33 cellular contexts compared by ENCODE assay signal in the genomic region with DNA sequence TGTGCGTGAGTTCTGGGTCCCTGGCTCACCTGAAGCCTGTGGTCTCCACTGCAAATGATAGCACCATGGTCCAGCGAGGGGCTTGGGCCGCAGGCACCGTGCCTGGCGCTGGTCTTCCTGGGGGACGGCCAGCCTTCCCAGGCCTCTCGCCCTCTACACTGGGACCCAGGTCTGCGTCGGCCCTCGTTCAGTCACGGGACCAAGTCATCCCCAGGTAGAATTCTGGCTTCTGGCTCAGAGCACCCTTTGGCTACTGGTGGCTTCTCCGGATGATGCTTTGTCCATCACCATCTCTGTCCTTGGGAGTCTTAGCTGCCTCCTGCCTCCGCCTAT.
"Had no signal": no experiment of that assay in that cellular context is flagged by ENCODE, and none has a peak within 500 bp of the region (broad histone marks: within the 10 kb centered on the region; RNA-seq: fewer than 3 reads in every experiment).

No MANE protein-coding gene starts in this region.

- H3K4me3 ChIP-seq: adrenal gland, breast epithelium, cardiac muscle cell, coronary artery, dorsolateral prefrontal cortex, esophagus muscularis mucosa, gastrocnemius medialis, heart left ventricle had no signal

- H3K36me3 ChIP-seq: breast epithelium had no signal

- H3K27ac ChIP-seq: adrenal gland, breast epithelium, cardiac muscle cell, coronary artery, esophagus muscularis mucosa, foreskin keratinocyte, gastrocnemius medialis, heart left ventricle had no signal

- H3K27me3 ChIP-seq: adrenal gland, breast epithelium, cardiac muscle cell, dorsolateral prefrontal cortex, esophagus muscularis mucosa, foreskin keratinocyte, gastrocnemius medialis, heart left ventricle had no signal

- H3K4me1 ChIP-seq: adrenal gland, breast epithelium, foreskin keratinocyte, gastrocnemius medialis had no signal

- H3K9me3 ChIP-seq: adrenal gland, breast epithelium, esophagus muscularis mucosa, gastrocnemius medialis, heart left ventricle had no signal

- DNase-seq: activated CD4-positive, alpha-beta memory T cell treated with anti-CD3 and anti-CD28 coated beads for 36 hours; activated CD4-positive, alpha-beta T cell treated with anti-CD3 and anti-CD28 coated beads for 36 hours; activated CD4-positive, alpha-beta T cell treated with anti-CD3 and anti-CD28 coated beads, Interleukin-2, amount 10 ng/mL, durations not matched to agents 24 days and 14 days; activated CD4-positive, CD25-positive, alpha-beta regulatory T cell; activated CD4-positive, CD25-positive, alpha-beta regulatory T cell treated with anti-CD3 and anti-CD28 coated beads, Interleukin-2, amount 50 U/mL, for 72 hours; activated CD8-positive, alpha-beta memory T cell treated with anti-CD3 and anti-CD28 coated beads, Interleukin-2, amount 10 ng/mL, durations not matched to agents 7 days and 5 days; activated CD8-positive, alpha-beta memory T cell treated with anti-CD3 and anti-CD28 coated beads, Interleukin-2, amount 50 U/mL, for 4 hours; activated CD8-positive, alpha-beta T cell treated with anti-CD3 and anti-CD28 coated beads, Interleukin-2, amount 10 ng/mL, durations not matched to agents 7 days and 5 days; activated effector memory CD4-positive, alpha-beta T cell treated with anti-CD3 and anti-CD28 coated beads, Interleukin-2, amount 50 U/mL, for 16 hours; activated naive CD4-positive, alpha-beta T cell treated with anti-CD3 and anti-CD28 coated beads for 36 hours; activated naive CD8-positive, alpha-beta T cell treated with anti-CD3 and anti-CD28 coated beads for 36 hours; activated naive CD8-positive, alpha-beta T cell treated with anti-CD3 and anti-CD28 coated beads, Interleukin-2, amount 50 U/mL, for 24 hours; activated T-cell treated with anti-CD3 and anti-CD28 coated beads, Interleukin-2, amount 50 U/mL, for 1 hour; activated T-cell treated with anti-CD3 and anti-CD28 coated beads, Interleukin-2, amount 50 U/mL, for 48 hours; adrenal gland; aorta; central memory CD4-positive, alpha-beta T cell; cerebellar nuclear complex; dorsolateral prefrontal cortex; effector CD4-positive, alpha-beta T cell; effector memory CD8-positive, alpha-beta T cell; erythroblast; foreskin keratinocyte; gastrocnemius medialis; glutamatergic neuron; heart left ventricle; T-helper 1 cell; T-helper 17 cell; T1000 had no signal

- ATAC-seq: activated CD4-positive, alpha-beta T cell treated with anti-CD3 and anti-CD28 coated beads for 36 hours; activated CD8-positive, alpha-beta memory T cell treated with anti-CD3 and anti-CD28 coated beads, Interleukin-2, amount 10 ng/mL, durations not matched to agents 7 days and 5 days; activated CD8-positive, alpha-beta T cell treated with anti-CD3 and anti-CD28 coated beads, Interleukin-2, amount 10 ng/mL, durations not matched to agents 7 days and 5 days; activated naive CD8-positive, alpha-beta T cell treated with anti-CD3 and anti-CD28 coated beads, Interleukin-2, amount 50 U/mL, for 24 hours; effector memory CD8-positive, alpha-beta T cell; foreskin keratinocyte; gastrocnemius medialis; heart left ventricle; T-helper 17 cell had no signal
